10 cellular contexts compared by ENCODE assay signal in genomic region chr2:174326880-174327558, GRCh38. TPM values are rescaled to one million over a fixed set of nuclear protein-coding genes. Genes with fewer than 3 reads are reported as not detected.
DNase-seq lines count a peak whose midpoint lies in the region; ATAC-seq and TF ChIP-seq lines count a peak whose summit lies in the region.
"Had no signal": no experiment of that assay in that cellular context is flagged by ENCODE, and none has a peak within 500 bp of the region (broad histone marks: within the 10 kb centered on the region; RNA-seq: fewer than 3 reads in every experiment).

No MANE protein-coding gene starts in this region.

- H3K36me3 ChIP-seq in spleen: no peaks in the 10 kb centered on the region

- intact Hi-C loops in left ventricle myocardium superior (cut with micrococcal nuclease) (no loop called here), spleen (cut with DNase I; ENCODE audit: low total_unique reads) (no loop called here)

- peak overlapping the region; percentile 23 for H3K27ac Mint-ChIP-seq in activated T-cell treated with anti-CD3 and anti-CD28 coated beads, Interleukin-2, amount 50 U/mL, for 24 hours

- H3K4me3 Mint-ChIP-seq in activated T-cell treated with anti-CD3 and anti-CD28 coated beads, Interleukin-2, amount 50 U/mL, for 24 hours: peak overlapping the region; percentile 67

- H3K4me1 ChIP-seq in spleen: peaks cover 11 to 37% (median 33%) of the 10 kb centered on the region in 6 donors

- 4 to 6% (median 6%) methylated on average over 20 to 38 of the region's 38 CpGs for WGBS in spleen, 5 donors

- ATAC-seq in left ventricle myocardium superior (peak; percentile 21), HG03095 (IDR thresholded peaks at IDR 0.05; ENCODE audit: unreplicated experiment) (no peak)

- H3K9me3 Mint-ChIP-seq in activated T-cell treated with anti-CD3 and anti-CD28 coated beads, Interleukin-2, amount 50 U/mL, for 24 hours: no peaks in the 10 kb centered on the region

- no peak overlapping the region for H3K27ac ChIP-seq in spleen
- H3K27ac ChIP-seq: 22Rv1 had no signal

- H3K9me3 ChIP-seq in spleen: no peaks in the 10 kb centered on the region

- peak; percentile 42 for DNase-seq in DMS 273 (lab: John Stamatoyannopoulos, UW; ENCODE audit: unreplicated experiment)
- DNase-seq in DMS 273 treated with DMSO at 0.1 percent for 48 hours (lab: John Stamatoyannopoulos, UW): no peak
- DNase-seq in activated T-cell treated with anti-CD3 and anti-CD28 coated beads, Interleukin-2, amount 50 U/mL, for 24 hours: peak; percentile 51
- no peak for DNase-seq in left ventricle myocardium superior
- DNase-seq in spleen: peak; percentile 85
- no peak for DNase-seq in NCI-H345 treated with DMSO at 0.1 percent for 48 hours (lab: John Stamatoyannopoulos, UW; ENCODE audit: unreplicated experiment)
- DNase-seq in stimulated activated CD8-positive, alpha-beta memory T cell treated with anti-CD3 and anti-CD28 coated beads, Interleukin-4, amount 100 ng/mL, for 48 hours: no peak

- H3K4me1 Mint-ChIP-seq in activated T-cell treated with anti-CD3 and anti-CD28 coated beads, Interleukin-2, amount 50 U/mL, for 24 hours (ENCODE audit: low read depth): peaks cover 30% of the 10 kb centered on the region

- TF ChIP-seq POLR2A in spleen (IDR thresholded peaks at IDR 0.05): no peak

- H3K36me3 Mint-ChIP-seq in activated T-cell treated with anti-CD3 and anti-CD28 coated beads, Interleukin-2, amount 50 U/mL, for 24 hours (ENCODE audit: low read depth): no peaks in the 10 kb centered on the region

- peak overlapping the region in 7 of 8 donors; percentile 29 to 65 (median 46) for H3K4me3 ChIP-seq in spleen

- H3K27me3 Mint-ChIP-seq in activated T-cell treated with anti-CD3 and anti-CD28 coated beads, Interleukin-2, amount 50 U/mL, for 24 hours: peaks cover 92% of the 10 kb centered on the region

- no peak for TF ChIP-seq CTCF in spleen (IDR thresholded peaks at IDR 0.05 in 8 of 11, conservative IDR thresholded peaks at IDR 0.05 in 3 of 11)

- H3K27me3 ChIP-seq in spleen (replicated peaks in 1 of 7): peaks cover 16 to 99% (median 71%) of the 10 kb centered on the region in 7 donors

RNA-seq across cellular contexts. Expression of gene SP9, which starts 7.7 kb away (rescaled TPM):
- not detected for total RNA-seq in left ventricle myocardium superior
- not detected for total RNA-seq in spleen
- not detected for polyA plus RNA-seq in spleen
- total RNA-seq: liver had no signal
- polyA plus RNA-seq: liver had no signal

Comparison
In these comparisons a context has a peak if more than half of its experiments do, and no peak if none do; other contexts are left out.
1. DNase-seq: peak in DMS 273 (single experiment), activated T-cell treated with anti-CD3 and anti-CD28 coated beads, Interleukin-2, amount 50 U/mL, for 24 hours (single experiment) and spleen (single experiment); none in DMS 273 treated with DMSO at 0.1 percent for 48 hours (single experiment), left ventricle myocardium superior (single experiment), NCI-H345 treated with DMSO at 0.1 percent for 48 hours (single experiment) and stimulated activated CD8-positive, alpha-beta memory T cell treated with anti-CD3 and anti-CD28 coated beads, Interleukin-4, amount 100 ng/mL, for 48 hours (single experiment).